34 cellular contexts compared by ENCODE assay signal in genomic region chr13:111506621-111507020, GRCh38.
"Had no signal": no experiment of that assay in that cellular context is flagged by ENCODE, and none has a peak within 500 bp of the region (broad histone marks: within the 10 kb centered on the region; RNA-seq: fewer than 3 reads in every experiment).

No MANE protein-coding gene starts in this region.

- H3K4me1 Mint-ChIP-seq: activated B cell treated with CpG ODN at 0.5 μM for 24 hours; activated naive CD4-positive, alpha-beta T cell treated with anti-CD3 and anti-CD28 coated beads, Interleukin-2, amount 10 ng/mL, durations not matched to agents 7 days and 5 days; activated naive CD8-positive, alpha-beta T cell treated with anti-CD3 and anti-CD28 coated beads, Interleukin-2, amount 50 U/mL, for 24 hours had no signal

- H3K4me3 ChIP-seq: K562, Peyer's patch had no signal

- H3K27me3 Mint-ChIP-seq: activated naive CD4-positive, alpha-beta T cell treated with anti-CD3 and anti-CD28 coated beads, Interleukin-2, amount 10 ng/mL, durations not matched to agents 7 days and 5 days had no signal

- H3K9me3 Mint-ChIP-seq: activated CD4-positive, alpha-beta memory T cell treated with anti-CD3 and anti-CD28 coated beads for 36 hours; activated naive CD8-positive, alpha-beta T cell treated with anti-CD3 and anti-CD28 coated beads, Interleukin-2, amount 50 U/mL, for 24 hours; activated T-helper 2 cell treated with anti-CD3 and anti-CD28 coated beads, Interferon-gamma antibody, Interleukin-2, Interleukin-4, amounts not matched to agents 10 μg/mL and 5 μg/mL and 100 μg/mL, durations not matched to agents 14 hours and 24 hours and 36 hours had no signal

- ATAC-seq: activated naive CD8-positive, alpha-beta T cell treated with anti-CD3 and anti-CD28 coated beads, Interleukin-2, amount 50 U/mL, for 24 hours; K562; PC-3; Right ventricle myocardium inferior had no signal

- H3K4me3 Mint-ChIP-seq: activated B cell treated with CpG ODN at 0.5 μM for 24 hours; activated CD4-positive, alpha-beta memory T cell treated with anti-CD3 and anti-CD28 coated beads for 36 hours; activated naive CD4-positive, alpha-beta T cell treated with anti-CD3 and anti-CD28 coated beads, Interleukin-2, amount 10 ng/mL, durations not matched to agents 7 days and 5 days; activated naive CD8-positive, alpha-beta T cell; activated naive CD8-positive, alpha-beta T cell treated with anti-CD3 and anti-CD28 coated beads, Interleukin-2, amount 50 U/mL, for 24 hours; activated T-cell treated with anti-CD3 and anti-CD28 coated beads, Interleukin-2, amount 50 U/mL, for 24 hours; brain had no signal

- H3K27ac ChIP-seq: Peyer's patch, VCaP had no signal

- DNase-seq: activated B cell treated with CpG ODN at 0.5 μM for 24 hours; activated CD4-positive, alpha-beta memory T cell treated with anti-CD3 and anti-CD28 coated beads for 36 hours; activated CD4-positive, alpha-beta T cell treated with anti-CD3 and anti-CD28 coated beads for 4 hours; activated CD4-positive, alpha-beta T cell treated with anti-CD3 and anti-CD28 coated beads, Interleukin-2, amount 50 U/mL, for 1 hour; activated CD4-positive, CD25-positive, alpha-beta regulatory T cell treated with anti-CD3 and anti-CD28 coated beads, Interleukin-2, amount 50 U/mL, for 72 hours; activated naive CD4-positive, alpha-beta T cell treated with anti-CD3 and anti-CD28 coated beads, Interleukin-2, amount 10 ng/mL, durations not matched to agents 7 days and 5 days; activated naive CD8-positive, alpha-beta T cell treated with anti-CD3 and anti-CD28 coated beads, Interleukin-2, amount 50 U/mL, for 24 hours; activated T-cell treated with anti-CD3 and anti-CD28 coated beads, Interleukin-2, amount 50 U/mL, for 24 hours; anterior cingulate cortex; central memory CD4-positive, alpha-beta T cell; IMR-90; NCI-H1092 treated with DMSO at 0.1 percent for 48 hours; NCI-H187; NCI-H2029 treated with DMSO at 0.1 percent for 48 hours; NCI-H2171 treated with DMSO at 0.1 percent for 48 hours; NCI-H2227 treated with DMSO at 0.1 percent for 48 hours; NCI-H446 treated with DMSO at 0.1 percent for 48 hours; NCI-H524; NK-92 treated with Interleukin-12 subunit alpha and Interleukin-12 subunit beta, amount 100 ng/mL, for 24 hours; PC-3; RPMI8226; SIG-M5; SW 1271; T-helper 1 cell; T-helper 2 cell; T-helper 9 cell had no signal

- H3K4me1 ChIP-seq: Peyer's patch had no signal

- H3K9me3 ChIP-seq: Peyer's patch had no signal

- H3K36me3 ChIP-seq: Peyer's patch had no signal

- FAIRE-seq: bronchial epithelial cell, K562 had no signal

- H3K27me3 ChIP-seq: Peyer's patch had no signal

- H3K36me3 Mint-ChIP-seq: activated CD4-positive, alpha-beta memory T cell treated with anti-CD3 and anti-CD28 coated beads for 36 hours; activated naive CD4-positive, alpha-beta T cell treated with anti-CD3 and anti-CD28 coated beads, Interleukin-2, amount 10 ng/mL, durations not matched to agents 7 days and 5 days; activated naive CD8-positive, alpha-beta T cell had no signal

- H3K27ac Mint-ChIP-seq: activated B cell treated with CpG ODN at 0.5 μM for 24 hours; activated CD4-positive, alpha-beta memory T cell treated with anti-CD3 and anti-CD28 coated beads for 36 hours; activated naive CD4-positive, alpha-beta T cell treated with anti-CD3 and anti-CD28 coated beads, Interleukin-2, amount 10 ng/mL, durations not matched to agents 7 days and 5 days; activated naive CD8-positive, alpha-beta T cell; activated naive CD8-positive, alpha-beta T cell treated with anti-CD3 and anti-CD28 coated beads, Interleukin-2, amount 50 U/mL, for 24 hours; activated T-cell treated with anti-CD3 and anti-CD28 coated beads, Interleukin-2, amount 50 U/mL, for 24 hours; activated T-helper 2 cell treated with anti-CD3 and anti-CD28 coated beads, Interferon-gamma antibody, Interleukin-2, Interleukin-4, amounts not matched to agents 10 μg/mL and 5 μg/mL and 100 μg/mL, durations not matched to agents 14 hours and 24 hours and 36 hours; brain had no signal
